In genomic region chr17:57885148-57885915, GRCh38 we compare ENCODE assay signal across 16 cellular contexts. TPM values are rescaled to one million over a fixed set of nuclear protein-coding genes. Genes with fewer than 3 reads are reported as not detected.
DNase-seq lines count a peak whose midpoint lies in the region; ATAC-seq, FAIRE-seq and TF ChIP-seq lines count a peak whose summit lies in the region.
"Had no signal": no experiment of that assay in that cellular context is flagged by ENCODE, and none has a peak within 500 bp of the region (broad histone marks: within the 10 kb centered on the region; RNA-seq: fewer than 3 reads in every experiment).

No MANE protein-coding gene starts in this region.

- peak; percentile 67 for FAIRE-seq in urothelium cell line (lab: Jason Lieb, UNC)
- FAIRE-seq: A204.1, D721Med had no signal

- H2AK5ac ChIP-seq in IMR-90 (ENCODE audit: low read depth, low read length) (no peak overlapping the region), mesenchymal stem cell (ENCODE audit: low read length, severe bottlenecking) (no peak overlapping the region)

- DNase-seq in IMR-90 (no peak), esophagus muscularis mucosa (ENCODE audit: extremely low spot score) (no peak), mesenchymal stem cell (no peak), urothelium cell line (ENCODE audit: low spot score) (no peak), NCI-H1105 treated with DMSO at 0.1 percent for 48 hours (lab: John Stamatoyannopoulos, UW) (no peak), GM20000 (ENCODE audit: low spot score) (no peak)
- no peak for DNase-seq in T-helper 2 cell treated with Interferon-gamma antibody and Interleukin-4, amounts not matched to agents 5 μg/mL and 100 μg/mL, for 36 hours (ENCODE audit: low spot score)
- DNase-seq: C1 segment of cervical spinal cord; CD4-positive, alpha-beta memory T cell; COR-L47; GF-D8; GM23248; H9 had no signal

- H3K4ac ChIP-seq in IMR-90 (ENCODE audit: low read depth, low read length) (no peak overlapping the region; the same call in 1 of the 2 replicates), mesenchymal stem cell (ENCODE audit: low read depth in 1 of 2, low read length in 2 of 2) (no peak overlapping the region)

- H3K36me3 ChIP-seq in IMR-90 (ENCODE audit: control insufficient read depth, insufficient read depth, low read length) = peaks cover 15% of the 10 kb centered on the region
- peaks cover 11 to 33% (median 22%) of the 10 kb centered on the region in 4 donors for H3K36me3 ChIP-seq in esophagus muscularis mucosa
- H3K36me3 ChIP-seq in mesenchymal stem cell (ENCODE audit: control insufficient read depth in 1 of 2, insufficient read depth in 2 of 2, low read depth in 1 of 2, low read length in 2 of 2) = peaks cover 24 to 33% of the 10 kb centered on the region in 2 experiments

- H3K9me3 ChIP-seq in IMR-90 (ENCODE audit: control insufficient read depth, insufficient read depth, low read length) (no peaks in the 10 kb centered on the region), esophagus muscularis mucosa (no peaks in the 10 kb centered on the region), mesenchymal stem cell (ENCODE audit: control insufficient read depth, low read length) (no peaks in the 10 kb centered on the region)

- CTCF ChIA-PET in IMR-90 (lab: Yijun Ruan, JAX) = no interaction called here

- dilution Hi-C loops in IMR-90 (cut with HindIII; ENCODE audit: low sequenced_read_pairs, unreplicated experiment) = no loop called here

- no peak overlapping the region for H2AFZ ChIP-seq in IMR-90 (replicated peaks; ENCODE audit: low read length, poor library complexity)
- H2AFZ ChIP-seq in mesenchymal stem cell (ENCODE audit: low read depth, low read length) = no peak overlapping the region
- H2AFZ ChIP-seq: GM23248 had no signal

- BruUV-seq in IMR-90 (replicated peaks; lab: Mats Ljungman, UMichigan) = no TSS peak

- H3K56ac ChIP-seq in IMR-90 (ENCODE audit: extremely low read depth, insufficient read depth, low read length) = no peak overlapping the region

- no peak for TF ChIP-seq POLR2A in IMR-90 (IDR thresholded peaks at IDR 0.05; ENCODE audit: low read depth, low read length)
- no peak for TF ChIP-seq POLR2A in esophagus muscularis mucosa (IDR thresholded peaks at IDR 0.05; ENCODE audit: low read depth)

- no peak overlapping the region for H3K14ac ChIP-seq in IMR-90 (replicated peaks; ENCODE audit: low read depth, low read length)
- no peak overlapping the region for H3K14ac ChIP-seq in mesenchymal stem cell (ENCODE audit: low read length in 2 of 2)

- H3K36me3 Mint-ChIP-seq in T-helper 2 cell treated with Interferon-gamma antibody and Interleukin-4, amounts not matched to agents 5 μg/mL and 100 μg/mL, for 36 hours (ENCODE audit: low read depth) = no peaks in the 10 kb centered on the region
- H3K36me3 Mint-ChIP-seq: CD4-positive, alpha-beta memory T cell had no signal

- no peak overlapping the region for H4K5ac ChIP-seq in IMR-90 (ENCODE audit: low read depth, low read length)

- H3K9ac ChIP-seq in IMR-90 (ENCODE audit: low read depth, low read length) (no peak overlapping the region), mesenchymal stem cell (ENCODE audit: low read length) (no peak overlapping the region)
- H3K9ac ChIP-seq: GM23248 had no signal

- H3K4me3 ChIP-seq in IMR-90 (ENCODE audit: insufficient read depth, low read depth, low read length) (no peak overlapping the region), esophagus muscularis mucosa (no peak overlapping the region), mesenchymal stem cell (ENCODE audit: insufficient read depth in 1 of 2, low read depth in 1 of 2, low read length in 2 of 2) (no peak overlapping the region)
- H3K4me3 ChIP-seq: GM23248 had no signal

- intact Hi-C loops in IMR-90 (cut with micrococcal nuclease) = no loop called here
- intact Hi-C loops in esophagus muscularis mucosa (cut with DNase I) = no loop called here

- H3K27ac Mint-ChIP-seq in T-helper 2 cell treated with Interferon-gamma antibody and Interleukin-4, amounts not matched to agents 5 μg/mL and 100 μg/mL, for 36 hours = no peak overlapping the region
- H3K27ac Mint-ChIP-seq: B cell; CD4-positive, alpha-beta memory T cell had no signal

- H2BK120ac ChIP-seq in IMR-90 (ENCODE audit: low read depth, low read length) (no peak overlapping the region), mesenchymal stem cell (ENCODE audit: low read depth, low read length) (no peak overlapping the region)

- no peak overlapping the region for H2BK20ac ChIP-seq in IMR-90 (ENCODE audit: low read depth, low read length)

- H3K27me3 Mint-ChIP-seq in T-helper 2 cell treated with Interferon-gamma antibody and Interleukin-4, amounts not matched to agents 5 μg/mL and 100 μg/mL, for 36 hours (ENCODE audit: low read depth) = no peaks in the 10 kb centered on the region
- H3K27me3 Mint-ChIP-seq: CD4-positive, alpha-beta memory T cell had no signal

- POLR2A ChIA-PET in IMR-90 (lab: Charles Lee; ENCODE audit: unreplicated experiment) = no interaction called here

- H3K18ac ChIP-seq in IMR-90 (ENCODE audit: low read depth, low read length) = no peak overlapping the region
- H3K18ac ChIP-seq in mesenchymal stem cell (ENCODE audit: low read depth in 1 of 2, low read length in 2 of 2) = no peak overlapping the region

- H2BK12ac ChIP-seq in mesenchymal stem cell (ENCODE audit: low read length in 2 of 2) = no peak overlapping the region

- H4K20me1 ChIP-seq in IMR-90 (ENCODE audit: insufficient read depth, low read length) = no peaks in the 10 kb centered on the region; the same call in 1 of the 2 replicates

- H2BK5ac ChIP-seq in IMR-90 (ENCODE audit: low read depth, low read length, poor library complexity, severe bottlenecking) = no peak overlapping the region
- H2BK5ac ChIP-seq in mesenchymal stem cell (ENCODE audit: low read depth, low read length, poor library complexity, severe bottlenecking) = no peak overlapping the region

- H4K91ac ChIP-seq in IMR-90 (ENCODE audit: insufficient read depth, low read depth, low read length) (no peak overlapping the region), mesenchymal stem cell (ENCODE audit: low read length) (peak overlapping the region; percentile 45)

- H3K4me1 ChIP-seq in IMR-90 (ENCODE audit: control insufficient read depth, insufficient read depth, low read length) (peaks cover 39% of the 10 kb centered on the region), esophagus muscularis mucosa (peaks cover 39 to 84% (median 72%) of the 10 kb centered on the region in 4 donors), mesenchymal stem cell (ENCODE audit: control insufficient read depth, insufficient read depth, low read depth, low read length) (peaks cover 42% of the 10 kb centered on the region)

- H3K23ac ChIP-seq in IMR-90 (ENCODE audit: low read depth, low read length) (no peak overlapping the region), mesenchymal stem cell (ENCODE audit: low read length in 2 of 2) (no peak overlapping the region)

- H2BK15ac ChIP-seq in IMR-90 (ENCODE audit: low read depth, low read length) (no peak overlapping the region), mesenchymal stem cell (ENCODE audit: low read depth, poor library complexity, severe bottlenecking) (no peak overlapping the region)

- 94% methylated on average over 60 of the region's 67 CpGs; no CpG with 5 or more reads in 1 of the 2 experiments for WGBS in IMR-90 (ENCODE audit: extremely low coverage in 2 of 2, insufficient read length in 1 of 2), 2 experiments
- WGBS in esophagus muscularis mucosa = 87% methylated on average over 40 of the region's 67 CpGs
- 97% methylated on average over 64 of the region's 67 CpGs for WGBS in mesenchymal stem cell

- H3K4me2 ChIP-seq in IMR-90 (ENCODE audit: low read depth, low read length) (no peak overlapping the region), mesenchymal stem cell (ENCODE audit: low read length, poor library complexity, severe bottlenecking) (no peak overlapping the region)

- no peak for TF ChIP-seq EP300 in esophagus muscularis mucosa (IDR thresholded peaks at IDR 0.05)

- no peaks in the 10 kb centered on the region for H3K9me3 Mint-ChIP-seq in T-helper 2 cell treated with Interferon-gamma antibody and Interleukin-4, amounts not matched to agents 5 μg/mL and 100 μg/mL, for 36 hours
- H3K9me3 Mint-ChIP-seq: CD4-positive, alpha-beta memory T cell had no signal

- TF ChIP-seq CTCF in IMR-90 (conservative IDR thresholded peaks at IDR 0.05; ENCODE audit: low read depth, low read length) (no peak), esophagus muscularis mucosa (IDR thresholded peaks at IDR 0.05) (no peak), GM20000 (IDR thresholded peaks at IDR 0.05; ENCODE audit: extremely low read depth, missing control alignments) (no peak)

- H3K4me3 Mint-ChIP-seq in T-helper 2 cell treated with Interferon-gamma antibody and Interleukin-4, amounts not matched to agents 5 μg/mL and 100 μg/mL, for 36 hours = no peak overlapping the region
- H3K4me3 Mint-ChIP-seq: B cell; CD4-positive, alpha-beta memory T cell; H9 had no signal

- TF ChIP-seq RAD21 in IMR-90 (IDR thresholded peaks at IDR 0.05; ENCODE audit: low read length) = no peak

- no peak overlapping the region for H4K8ac ChIP-seq in IMR-90 (ENCODE audit: low read depth in 2 of 2, low read length in 2 of 2)
- H4K8ac ChIP-seq in mesenchymal stem cell (ENCODE audit: low read length) = no peak overlapping the region

- no peak overlapping the region for H2AK9ac ChIP-seq in IMR-90 (replicated peaks; ENCODE audit: low read depth, low read length, poor library complexity)

- no peaks in the 10 kb centered on the region for H3K4me1 Mint-ChIP-seq in T-helper 2 cell treated with Interferon-gamma antibody and Interleukin-4, amounts not matched to agents 5 μg/mL and 100 μg/mL, for 36 hours (ENCODE audit: low read depth)
- H3K4me1 Mint-ChIP-seq: B cell had no signal

- in situ Hi-C loops in IMR-90 (cut with MboI; ENCODE audit: low sequenced_read_pairs) = no loop called here

- H3K27ac ChIP-seq in IMR-90 (ENCODE audit: insufficient read depth, low read length) (no peak overlapping the region), esophagus muscularis mucosa (replicated peaks in 1 of 4) (peak overlapping the region; percentile 48 to 95 (median 72)), mesenchymal stem cell (ENCODE audit: low read length, poor library complexity, severe bottlenecking) (no peak overlapping the region)
- H3K27ac ChIP-seq: GM23248 had no signal

- H3K9me1 ChIP-seq in IMR-90 (ENCODE audit: insufficient read depth, low read length) = peaks cover 31% of the 10 kb centered on the region

- H3K27me3 ChIP-seq in IMR-90 (ENCODE audit: control insufficient read depth, insufficient read depth, low read length) (no peaks in the 10 kb centered on the region), esophagus muscularis mucosa (no peaks in the 10 kb centered on the region), mesenchymal stem cell (ENCODE audit: control insufficient read depth in 1 of 2, insufficient read depth in 1 of 2, low read length in 2 of 2) (no peaks in the 10 kb centered on the region)

- no peak for ATAC-seq in IMR-90 (ENCODE audit: low read depth)

- H3K79me1 ChIP-seq in IMR-90 (ENCODE audit: low read depth in 1 of 2, low read length in 2 of 2) (peaks cover 31 to 79% of the 10 kb centered on the region in 2 experiments), mesenchymal stem cell (replicated peaks; ENCODE audit: low read length, poor library complexity, severe bottlenecking) (peaks cover 41% of the 10 kb centered on the region)

RNA-seq across cellular contexts. Expression of gene MRPS23, which starts 35.5 kb away (rescaled TPM):
- total RNA-seq in IMR-90 (2012; rRNA removed) (37.3 and 41.7 TPM in 2 replicates), esophagus muscularis mucosa (10 to 100 TPM; 11.6 to 22.2 (median 16.9) TPM)
- 22.1 and 23.5 TPM in 2 replicates for polyA plus RNA-seq in IMR-90 (2012; rRNA removed)
- polyA plus RNA-seq in IMR-90 (2012; cell fraction: cytosol; rRNA removed) = 22.4 and 35.2 TPM in 2 replicates
- 9.9 and 18.3 TPM in 2 replicates for polyA plus RNA-seq in IMR-90 (2012; cell fraction: nucleus; rRNA removed; ENCODE audit: low replicate concordance)
- 23.0 TPM for polyA plus RNA-seq in mesenchymal stem cell (2013, experiment 1 of 2)
- 21.0 TPM for polyA plus RNA-seq in mesenchymal stem cell (2013, experiment 2 of 2)

Comparison
In these comparisons a context has a peak if more than half of its experiments do, and no peak if none do; other contexts are left out.
1. H3K27ac ChIP-seq: peak in esophagus muscularis mucosa (4 of 4); none in IMR-90 (single experiment) and mesenchymal stem cell (single experiment).